1 cellular context compared by ENCODE assay signal in genomic region chr19:35005256-35005977, GRCh38.
TF ChIP-seq lines count a peak whose summit lies in the region.

No MANE protein-coding gene starts in this region.

TF ChIP-seq in A549, 52 proteins besides CTCF, POLR2A, EP300 and RAD21:
- TF ChIP-seq PBX3 (IDR thresholded peaks at IDR 0.05): 0 out of 2 replicates have a peak, but pooled peaks have one; percentile 9
- no peak for TF ChIP-seq CHD2 (IDR thresholded peaks at IDR 0.05; ENCODE audit: low read length, partially characterized antibody)
- TF ChIP-seq HOXA7 (CRISPR knock-in tag; IDR thresholded peaks at IDR 0.05): 0 out of 2 replicates have a peak, but pooled peaks have one; percentile 39
